In genomic region chr3:194507571-194507970, GRCh38 we compare ENCODE assay signal across 2 cellular contexts.
TF ChIP-seq lines count a peak whose summit lies in the region.

No MANE protein-coding gene starts in this region.

TF ChIP-seq in HEK293, 187 proteins besides CTCF, POLR2A, EP300 and RAD21:
- TF ChIP-seq ZNF830 (tag by site-specific recombination; IDR thresholded peaks at IDR 0.05; ENCODE audit: low read depth): no peak
- no peak for TF ChIP-seq ZNF354C (tag by site-specific recombination; IDR thresholded peaks at IDR 0.05; ENCODE audit: borderline replicate concordance, low read depth)
- TF ChIP-seq PBX3 (CRISPR knock-in tag; IDR thresholded peaks at IDR 0.05): no peak
- TF ChIP-seq ZFHX2 (tag by site-specific recombination; conservative IDR thresholded peaks at IDR 0.05): peak; percentile 70
- no peak for TF ChIP-seq ZNF214 (tag by site-specific recombination; IDR thresholded peaks at IDR 0.05; ENCODE audit: borderline replicate concordance)
- no peak for TF ChIP-seq BCL11A (tag by site-specific recombination; IDR thresholded peaks at IDR 0.05; ENCODE audit: low read depth)
- peak; percentile 82 for TF ChIP-seq EGR2 (tag by site-specific recombination; IDR thresholded peaks at IDR 0.05; ENCODE audit: low read depth)
- no peak for TF ChIP-seq SCRT1 (tag by site-specific recombination; IDR thresholded peaks at IDR 0.05; ENCODE audit: borderline replicate concordance)

TF ChIP-seq in IMR-90, 13 proteins besides CTCF, POLR2A, EP300 and RAD21:
- no peak for TF ChIP-seq ELK1 (IDR thresholded peaks at IDR 0.05; ENCODE audit: borderline replicate concordance, low read depth, low read length)
- no peak for TF ChIP-seq MAZ (IDR thresholded peaks at IDR 0.05; ENCODE audit: borderline replicate concordance, low read depth, low read length)
- no peak for TF ChIP-seq CEBPB (IDR thresholded peaks at IDR 0.05; ENCODE audit: low read depth, low read length)
- no peak for TF ChIP-seq MXI1 (IDR thresholded peaks at IDR 0.05; ENCODE audit: borderline replicate concordance, low read depth, low read length)
- no peak for TF ChIP-seq FOS (IDR thresholded peaks at IDR 0.05; ENCODE audit: low read depth, low read length)
- no peak for TF ChIP-seq MAFK (IDR thresholded peaks at IDR 0.05; ENCODE audit: low read depth, low read length)
- no peak for TF ChIP-seq SMC3 (IDR thresholded peaks at IDR 0.05; ENCODE audit: low read depth, low read length)
- TF ChIP-seq RCOR1 (IDR thresholded peaks at IDR 0.05; ENCODE audit: insufficient replicate concordance, low read length): no peak
- no peak for TF ChIP-seq NFE2L2 (IDR thresholded peaks at IDR 0.05; ENCODE audit: low read depth, low read length)
- TF ChIP-seq USF2 (IDR thresholded peaks at IDR 0.05; ENCODE audit: low read depth, low read length): no peak
- TF ChIP-seq RFX5 (IDR thresholded peaks at IDR 0.05; ENCODE audit: low read depth, low read length): no peak
- TF ChIP-seq BHLHE40 (IDR thresholded peaks at IDR 0.05; ENCODE audit: low read depth, low read length): no peak
